In the genomic region with DNA sequence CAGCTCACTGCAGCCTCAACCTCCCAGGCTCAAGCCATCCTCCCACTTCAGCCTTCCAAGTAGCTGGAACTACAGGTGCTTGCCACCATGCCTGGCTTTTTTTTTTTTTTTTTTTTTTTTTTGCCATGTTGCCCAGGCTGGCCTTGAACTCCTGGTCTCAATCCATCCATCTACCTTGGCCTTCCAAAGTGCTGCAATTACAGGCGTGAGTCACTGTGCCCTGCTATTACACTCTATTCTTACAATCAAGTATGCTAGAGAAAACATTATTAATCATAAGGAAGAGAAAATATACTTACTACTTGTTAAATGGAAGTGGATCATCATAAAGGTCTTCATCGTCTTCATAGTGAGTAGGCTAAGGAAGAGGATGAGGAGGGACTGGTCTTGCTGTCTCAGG, we compare ENCODE assay signal across 20 cellular contexts.
A peak's percentile ranks its signal among the peaks of the same experiment; 100 is the strongest.
DNase-seq lines count a peak whose midpoint lies in the region; ATAC-seq, FAIRE-seq and TF ChIP-seq lines count a peak whose summit lies in the region.
"Had no signal": no experiment of that assay in that cellular context is flagged by ENCODE, and none has a peak within 500 bp of the region (broad histone marks: within the 10 kb centered on the region; RNA-seq: fewer than 3 reads in every experiment).

No MANE protein-coding gene starts in this region.

- no peak for ATAC-seq in stimulated activated naive CD8-positive, alpha-beta T cell treated with anti-CD3 and anti-CD28 coated beads, Interleukin-15, amount 100 ng/mL, for 72 hours
- ATAC-seq in gastroesophageal sphincter, result no peak
- ATAC-seq: GM12878 had no signal

- H3K27me3 Mint-ChIP-seq in stimulated activated naive CD8-positive, alpha-beta T cell treated with anti-CD3 and anti-CD28 coated beads, Interleukin-15, Interleukin-2, amounts not matched to agents 100 ng/mL and 50 ng/mL, for 24 hours, result no peaks in the 10 kb centered on the region
- no peaks in the 10 kb centered on the region for H3K27me3 Mint-ChIP-seq in stimulated activated naive CD8-positive, alpha-beta T cell treated with anti-CD3 and anti-CD28 coated beads, Interleukin-15, amount 100 ng/mL, for 72 hours
- H3K27me3 Mint-ChIP-seq in type B pancreatic cell (no peaks in the 10 kb centered on the region), glutamatergic neuron (ENCODE audit: unreplicated experiment) (no peaks in the 10 kb centered on the region)
- H3K27me3 Mint-ChIP-seq: CD8-positive, alpha-beta memory T cell had no signal

- H3K4me1 Mint-ChIP-seq in stimulated activated naive CD8-positive, alpha-beta T cell treated with anti-CD3 and anti-CD28 coated beads, Interleukin-15, Interleukin-2, amounts not matched to agents 100 ng/mL and 50 ng/mL, for 24 hours (ENCODE audit: low read depth), result peaks cover 58% of the 10 kb centered on the region
- peaks cover 63% of the 10 kb centered on the region for H3K4me1 Mint-ChIP-seq in stimulated activated naive CD8-positive, alpha-beta T cell treated with anti-CD3 and anti-CD28 coated beads, Interleukin-15, amount 100 ng/mL, for 72 hours
- H3K4me1 Mint-ChIP-seq in type B pancreatic cell (ENCODE audit: unreplicated experiment) (peaks cover 3% of the 10 kb centered on the region), glutamatergic neuron (ENCODE audit: low read depth, unreplicated experiment) (no peaks in the 10 kb centered on the region)

- H3K4me3 ChIP-seq in gastroesophageal sphincter (no peak overlapping the region), sigmoid colon (no peak overlapping the region), kidney (ENCODE audit: low read length in 2 of 2) (no peak overlapping the region)
- H3K4me3 ChIP-seq: BLaER1, GM12878 had no signal

- H3K36me3 Mint-ChIP-seq in stimulated activated naive CD8-positive, alpha-beta T cell treated with anti-CD3 and anti-CD28 coated beads, Interleukin-15, Interleukin-2, amounts not matched to agents 100 ng/mL and 50 ng/mL, for 24 hours (ENCODE audit: low read depth), result peaks cover 26% of the 10 kb centered on the region
- H3K36me3 Mint-ChIP-seq in type B pancreatic cell (peaks cover 13% of the 10 kb centered on the region), glutamatergic neuron (ENCODE audit: unreplicated experiment) (no peaks in the 10 kb centered on the region)

- no peak overlapping the region for H3K4me3 Mint-ChIP-seq in stimulated activated naive CD8-positive, alpha-beta T cell treated with anti-CD3 and anti-CD28 coated beads, Interleukin-15, Interleukin-2, amounts not matched to agents 100 ng/mL and 50 ng/mL, for 24 hours
- H3K4me3 Mint-ChIP-seq in stimulated activated naive CD8-positive, alpha-beta T cell treated with anti-CD3 and anti-CD28 coated beads, Interleukin-15, amount 100 ng/mL, for 72 hours, result no peak overlapping the region
- no peak overlapping the region for H3K4me3 Mint-ChIP-seq in type B pancreatic cell
- no peak overlapping the region for H3K4me3 Mint-ChIP-seq in glutamatergic neuron (ENCODE audit: unreplicated experiment)
- H3K4me3 Mint-ChIP-seq: CD8-positive, alpha-beta memory T cell; H9 had no signal

- H3K9ac ChIP-seq in kidney (ENCODE audit: low read length in 2 of 2), result no peak overlapping the region
- H3K9ac ChIP-seq: BLaER1 had no signal

- TF ChIP-seq EP300 in gastroesophageal sphincter (IDR thresholded peaks at IDR 0.05) (no peak), sigmoid colon (IDR thresholded peaks at IDR 0.05) (no peak)

- H3K9me3 ChIP-seq in gastroesophageal sphincter (peaks cover 0 to 10% (median 0%) of the 10 kb centered on the region in 3 donors), sigmoid colon (peaks cover 0 to 6% (median 2%) of the 10 kb centered on the region in 4 donors), kidney (ENCODE audit: control insufficient read depth in 1 of 2, low read length in 2 of 2) (peaks cover 0 to 4% of the 10 kb centered on the region in 2 donors)

- H3K27me3 ChIP-seq in gastroesophageal sphincter, result no peaks in the 10 kb centered on the region
- no peaks in the 10 kb centered on the region for H3K27me3 ChIP-seq in sigmoid colon
- H3K27me3 ChIP-seq: BLaER1 had no signal

- peak overlapping the region; percentile 3 for H3K27ac Mint-ChIP-seq in stimulated activated naive CD8-positive, alpha-beta T cell treated with anti-CD3 and anti-CD28 coated beads, Interleukin-15, Interleukin-2, amounts not matched to agents 100 ng/mL and 50 ng/mL, for 24 hours
- H3K27ac Mint-ChIP-seq in stimulated activated naive CD8-positive, alpha-beta T cell treated with anti-CD3 and anti-CD28 coated beads, Interleukin-15, amount 100 ng/mL, for 72 hours, result no peak overlapping the region
- no peak overlapping the region for H3K27ac Mint-ChIP-seq in type B pancreatic cell
- no peak overlapping the region for H3K27ac Mint-ChIP-seq in glutamatergic neuron (ENCODE audit: unreplicated experiment)
- H3K27ac Mint-ChIP-seq: CD14-positive monocyte, H9 had no signal

- peaks cover 0 to 7% of the 10 kb centered on the region in 2 donors for H3K36me3 ChIP-seq in gastroesophageal sphincter
- no peaks in the 10 kb centered on the region for H3K36me3 ChIP-seq in sigmoid colon
- no peaks in the 10 kb centered on the region for H3K36me3 ChIP-seq in kidney (ENCODE audit: control insufficient read depth in 1 of 2, insufficient read depth in 2 of 2, low read length in 2 of 2)
- H3K36me3 ChIP-seq: BLaER1 had no signal

- H3K4me1 ChIP-seq in gastroesophageal sphincter (peaks cover 2 to 68% (median 7%) of the 10 kb centered on the region in 3 donors), sigmoid colon (peaks cover 0 to 69% (median 31%) of the 10 kb centered on the region in 4 donors), kidney (ENCODE audit: control insufficient read depth in 1 of 2, insufficient read depth in 1 of 2, low read depth in 1 of 2, low read length in 2 of 2) (no peaks in the 10 kb centered on the region)

- no peak for FAIRE-seq in kidney (lab: Jason Lieb, UNC)
- FAIRE-seq: GM12878 had no signal

- H3K9me3 Mint-ChIP-seq in stimulated activated naive CD8-positive, alpha-beta T cell treated with anti-CD3 and anti-CD28 coated beads, Interleukin-15, Interleukin-2, amounts not matched to agents 100 ng/mL and 50 ng/mL, for 24 hours, result peaks cover 6% of the 10 kb centered on the region
- H3K9me3 Mint-ChIP-seq in stimulated activated naive CD8-positive, alpha-beta T cell treated with anti-CD3 and anti-CD28 coated beads, Interleukin-15, amount 100 ng/mL, for 72 hours, result peaks cover 13 to 14% of the 10 kb centered on the region in 2 donors
- H3K9me3 Mint-ChIP-seq in type B pancreatic cell, result peaks cover 11% of the 10 kb centered on the region
- H3K9me3 Mint-ChIP-seq in glutamatergic neuron (ENCODE audit: unreplicated experiment), result no peaks in the 10 kb centered on the region
- H3K9me3 Mint-ChIP-seq: CD8-positive, alpha-beta memory T cell; H9 had no signal

- H3K27ac ChIP-seq in gastroesophageal sphincter, result peak overlapping the region in 3 of 4 donors; percentile 39 to 81 (median 73)
- H3K27ac ChIP-seq in sigmoid colon, result peak overlapping the region; percentile 36 to 79 (median 73)
- H3K27ac ChIP-seq in kidney (ENCODE audit: low read depth in 2 of 2, low read length in 2 of 2), result no peak overlapping the region
- H3K27ac ChIP-seq: BLaER1 had no signal

- TF ChIP-seq CTCF in gastroesophageal sphincter (IDR thresholded peaks at IDR 0.05), result no peak
- TF ChIP-seq CTCF in sigmoid colon (IDR thresholded peaks at IDR 0.05), result no peak
- no peak for TF ChIP-seq CTCF in type B pancreatic cell (conservative IDR thresholded peaks at IDR 0.05)
- TF ChIP-seq CTCF in glutamatergic neuron (IDR thresholded peaks at IDR 0.05; ENCODE audit: partially characterized antibody, unreplicated experiment), result no peak
- no peak for TF ChIP-seq CTCF in kidney (IDR thresholded peaks at IDR 0.05; ENCODE audit: borderline replicate concordance, extremely low read depth, insufficient read depth)

- WGBS in gastroesophageal sphincter (ENCODE audit: low coverage in 1 of 2), 2 donors, result 80 to 81% methylated on average over 1 to 2 of the region's 2 CpGs
- 86 to 90% methylated on average over 2 of the region's 2 CpGs for WGBS in sigmoid colon, 2 donors

- no peak for DNase-seq in stimulated activated naive CD8-positive, alpha-beta T cell treated with anti-CD3 and anti-CD28 coated beads, Interleukin-15, amount 100 ng/mL, for 72 hours
- DNase-seq in sigmoid colon, result no peak
- DNase-seq in type B pancreatic cell (ENCODE audit: extremely low spot score, unreplicated experiment), result no peak
- DNase-seq in NCI-H524 (lab: John Stamatoyannopoulos, UW), result no peak
- DNase-seq in glutamatergic neuron, result no peak
- DNase-seq in kidney, result no peak
- DNase-seq: 8988T; CD8-positive, alpha-beta memory T cell; COR-L47; DMS 273 treated with DMSO at 0.1 percent for 48 hours; DMS53; DND-41; EL; GOT3; H9 had no signal

- intact Hi-C loops in sigmoid colon (cut with DNase I) (no loop called here), kidney (cut with DNase I) (no loop called here)

- TF ChIP-seq POLR2A in gastroesophageal sphincter (IDR thresholded peaks at IDR 0.05) (no peak), sigmoid colon (IDR thresholded peaks at IDR 0.05) (no peak)

Comparison
In these comparisons a context has a peak if more than half of its experiments do, and no peak if none do; other contexts are left out.
1. H3K27ac ChIP-seq: peak in gastroesophageal sphincter (3 of 4) and sigmoid colon (4 of 4); none in kidney (0 of 2).